In the genomic region with DNA sequence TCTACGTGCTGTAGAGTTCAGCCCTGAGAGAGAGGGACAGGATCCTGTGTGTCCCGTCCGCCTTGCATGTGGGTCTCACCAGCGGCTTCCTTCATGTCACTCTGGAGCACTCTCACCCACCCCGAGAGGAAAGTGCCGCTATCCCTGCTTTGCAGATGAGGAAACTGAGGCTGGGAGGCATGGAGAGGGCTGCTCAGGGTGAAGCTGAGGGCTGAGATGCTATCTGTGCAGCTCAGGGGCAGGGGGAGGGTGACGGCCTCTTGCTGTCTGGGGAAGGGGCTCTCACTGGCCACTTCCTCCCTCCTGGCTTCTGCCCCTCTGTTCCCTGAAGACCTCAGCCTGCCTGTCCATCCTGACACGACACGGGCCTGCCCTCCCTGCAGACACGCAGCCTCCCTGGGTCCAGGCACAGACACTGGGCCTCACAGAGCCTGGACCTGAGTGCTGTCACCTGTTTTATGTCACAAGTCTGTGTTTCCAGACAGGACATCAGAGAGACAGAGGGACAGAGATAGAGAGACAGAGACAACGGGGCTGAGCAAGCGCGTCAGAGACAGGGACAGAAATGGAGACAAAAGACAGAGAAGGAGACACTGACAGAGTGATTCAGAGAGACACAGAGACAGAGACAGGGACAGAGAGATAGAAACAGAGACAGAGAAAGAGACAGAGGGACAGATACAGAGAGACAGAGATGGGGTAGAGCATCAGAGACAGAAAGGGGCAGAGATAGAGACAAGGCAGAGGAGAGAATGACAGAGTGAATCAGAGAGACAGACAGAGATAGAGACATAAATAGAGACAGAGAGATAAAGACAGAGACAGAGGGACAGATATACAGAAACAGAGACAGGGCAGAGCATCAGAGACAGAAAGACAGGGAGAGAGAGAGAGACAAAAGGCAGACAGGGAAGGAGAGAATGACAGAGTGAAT, we compare ENCODE assay signal across 27 cellular contexts. TPM values are rescaled to one million over a fixed set of nuclear protein-coding genes. Genes with fewer than 3 reads are reported as not detected.
DNase-seq lines count a peak whose midpoint lies in the region; ATAC-seq, FAIRE-seq and TF ChIP-seq lines count a peak whose summit lies in the region.
"Had no signal": no experiment of that assay in that cellular context is flagged by ENCODE, and none has a peak within 500 bp of the region (broad histone marks: within the 10 kb centered on the region; RNA-seq: fewer than 3 reads in every experiment).

No MANE protein-coding gene starts in this region.

- CTCF ChIA-PET in SK-N-SH (lab: Yijun Ruan, JAX), result interaction anchor here (1.0 to 1.1 kb wide), 4 partner anchors 11 to 131 kb away, joined by 3 to 6 read pairs (median 4); no protein-coding TSS in a partner anchor

- H3K4me1 ChIP-seq in SK-N-SH (ENCODE audit: control insufficient read depth in 1 of 2, insufficient read depth in 2 of 2, low read depth in 1 of 2, low read length in 1 of 2) (peaks cover 0 to 28% of the 10 kb centered on the region in 2 experiments; a peak in 2 of 4 replicates), left lung (no peaks in the 10 kb centered on the region), small intestine (ENCODE audit: control insufficient read depth in 2 of 2, insufficient read depth in 1 of 2, low read depth in 1 of 2, low read length in 1 of 2) (no peaks in the 10 kb centered on the region)

- peaks cover 3% of the 10 kb centered on the region for H3F3A ChIP-seq in SK-N-SH (replicated peaks; ENCODE audit: insufficient read depth)

- no peak overlapping the region for H2AFZ ChIP-seq in SK-N-SH (ENCODE audit: low read depth)

- DNase-seq in SK-N-SH, result peak; percentile 64
- peak; percentile 80 for DNase-seq in SK-N-DZ (ENCODE audit: low spot score)
- DNase-seq in left lung, result peak in 1 of 2 donors; percentile 46
- no peak for DNase-seq in small intestine
- DNase-seq in GM19239 (ENCODE audit: insufficient read length, low spot score), result no peak
- no peak for DNase-seq in stimulated activated CD4-positive, alpha-beta T cell treated with anti-CD3 and anti-CD28 coated beads, Interleukin-2, amount 100 ng/mL, for 48 hours
- DNase-seq in cardiac septum (ENCODE audit: low spot score), result no peak
- DNase-seq: 8988T; activated CD4-positive, alpha-beta T cell treated with anti-CD3 and anti-CD28 coated beads, Interleukin-2, amount 10 ng/mL, durations not matched to agents 24 days and 14 days; aorta; CD4-positive, CD25-positive, alpha-beta regulatory T cell; central memory CD4-positive, alpha-beta T cell; dermis blood vessel endothelial cell; esophagus squamous epithelium; foreskin melanocyte; heart right ventricle; kidney glomerular epithelial cell; NCI-H1092; NCI-H524 treated with DMSO at 0.1 percent for 48 hours; NK-92 treated with Interleukin-12 subunit alpha and Interleukin-12 subunit beta, amount 100 ng/mL, for 24 hours; occipital lobe; PC-3; T1000 had no signal

- H3K27ac ChIP-seq in SK-N-SH (ENCODE audit: low read depth in 2 of 2, low read length in 1 of 2), result peak overlapping the region in 1 of 2 experiments; percentile 23; a peak in 1 of 4 replicates
- H3K27ac ChIP-seq in left lung, result peak overlapping the region in 1 of 2 donors; percentile 59
- H3K27ac ChIP-seq in small intestine (ENCODE audit: low read depth in 1 of 2, low read length in 1 of 2), result peak overlapping the region; percentile 25 to 47
- H3K27ac ChIP-seq: esophagus squamous epithelium, heart right ventricle had no signal

- H3K4me3 ChIP-seq in SK-N-SH (ENCODE audit: low read depth in 2 of 2, low read length in 1 of 2), result no peak overlapping the region
- no peak overlapping the region for H3K4me3 ChIP-seq in left lung
- H3K4me3 ChIP-seq in small intestine (ENCODE audit: low read depth in 1 of 2, low read length in 2 of 2), result no peak overlapping the region
- H3K4me3 ChIP-seq: esophagus squamous epithelium, heart right ventricle had no signal

- TF ChIP-seq RAD21 in SK-N-SH (IDR thresholded peaks at IDR 0.05; ENCODE audit: low read length), result no peak

- 0 out of 4 replicates have a peak, but pooled peaks of 1 of the 2 experiments have one; percentile 28 for TF ChIP-seq EP300 in SK-N-SH (IDR thresholded peaks at IDR 0.05; ENCODE audit: borderline replicate concordance in 1 of 2, low read depth in 1 of 2, low read length in 1 of 2)

- no peak for ATAC-seq in SK-N-SH treated with all-trans-retinoic acid at 6 μM for 48 hours
- ATAC-seq in left lung, result peak; percentile 2
- ATAC-seq: heart right ventricle, Right ventricle myocardium inferior had no signal

- no peaks in the 10 kb centered on the region for H4K20me1 ChIP-seq in SK-N-SH (ENCODE audit: insufficient read depth)

- TF ChIP-seq CTCF in SK-N-SH (IDR thresholded peaks at IDR 0.05), result no peak
- TF ChIP-seq CTCF in left lung (IDR thresholded peaks at IDR 0.05), result no peak

- 78% methylated on average over 13 of the region's 13 CpGs for WGBS in SK-N-SH (ENCODE audit: low lambda C conversion rate)
- 80 to 83% (median 80%) methylated on average over 13 of the region's 13 CpGs for WGBS in small intestine, 3 donors

- H3K27me3 ChIP-seq in SK-N-SH (ENCODE audit: insufficient read depth) (no peaks in the 10 kb centered on the region), left lung (no peaks in the 10 kb centered on the region), small intestine (ENCODE audit: control insufficient read depth in 2 of 2, insufficient read depth in 2 of 2, low read length in 2 of 2) (no peaks in the 10 kb centered on the region)

- intact Hi-C loops in left lung (cut with DNase I), result no loop called here
- intact Hi-C loops in cardiac septum (cut with DNase I), result no loop called here

- H3K36me3 ChIP-seq in SK-N-SH (replicated peaks in 1 of 2; ENCODE audit: control insufficient read depth in 1 of 2, insufficient read depth in 2 of 2, low read length in 1 of 2) (no peaks in the 10 kb centered on the region), left lung (no peaks in the 10 kb centered on the region), small intestine (ENCODE audit: control insufficient read depth in 2 of 2, insufficient read depth in 2 of 2, low read length in 2 of 2) (no peaks in the 10 kb centered on the region)
- H3K36me3 ChIP-seq: heart right ventricle had no signal

- no peak overlapping the region for H3K4me2 ChIP-seq in SK-N-SH

- H3K9ac ChIP-seq in SK-N-SH, result no peak overlapping the region

- POLR2A ChIA-PET in SK-N-SH (lab: Yijun Ruan, JAX), result interaction anchor here (0.6 kb wide), 1 partner anchor 22 kb away, joined by 3 read pairs; no protein-coding TSS in a partner anchor

- no peaks in the 10 kb centered on the region for H3K79me2 ChIP-seq in SK-N-SH (ENCODE audit: insufficient read depth)

- no peak for FAIRE-seq in small intestine (lab: Jason Lieb, UNC)
- no peak for FAIRE-seq in GM19239 (lab: Jason Lieb, UNC)
- FAIRE-seq: D721Med, endometrium had no signal

- H3K9me3 ChIP-seq in SK-N-SH (no peaks in the 10 kb centered on the region), left lung (no peaks in the 10 kb centered on the region), small intestine (ENCODE audit: control insufficient read depth, low read depth) (no peaks in the 10 kb centered on the region)
- H3K9me3 ChIP-seq: esophagus squamous epithelium, heart right ventricle had no signal

- H3K9me2 ChIP-seq in SK-N-SH, result no peaks in the 10 kb centered on the region

TF ChIP-seq in SK-N-SH, 30 proteins besides CTCF, POLR2A, EP300 and RAD21 (continues in another document):
- TF ChIP-seq RFX5 (IDR thresholded peaks at IDR 0.05; ENCODE audit: low read length) (no peak), PBX3 (IDR thresholded peaks at IDR 0.05) (no peak), SIN3A (IDR thresholded peaks at IDR 0.05; ENCODE audit: borderline replicate concordance, low read depth, low read length) (no peak), FOXJ3 (CRISPR knock-in tag; IDR thresholded peaks at IDR 0.05) (peak; percentile 68), NRF1 (IDR thresholded peaks at IDR 0.05; ENCODE audit: low read depth, low read length) (no peak), TEAD4 (IDR thresholded peaks at IDR 0.05; ENCODE audit: borderline replicate concordance, insufficient read depth) (no peak)

TF ChIP-seq in SK-N-SH treated with all-trans-retinoic acid at 6 μM for 48 hours, 23 proteins besides CTCF, POLR2A, EP300 and RAD21:
- no peak for TF ChIP-seq PPARA (CRISPR knock-in tag; IDR thresholded peaks at IDR 0.05; ENCODE audit: borderline replicate concordance)
- TF ChIP-seq, protein P1, sequence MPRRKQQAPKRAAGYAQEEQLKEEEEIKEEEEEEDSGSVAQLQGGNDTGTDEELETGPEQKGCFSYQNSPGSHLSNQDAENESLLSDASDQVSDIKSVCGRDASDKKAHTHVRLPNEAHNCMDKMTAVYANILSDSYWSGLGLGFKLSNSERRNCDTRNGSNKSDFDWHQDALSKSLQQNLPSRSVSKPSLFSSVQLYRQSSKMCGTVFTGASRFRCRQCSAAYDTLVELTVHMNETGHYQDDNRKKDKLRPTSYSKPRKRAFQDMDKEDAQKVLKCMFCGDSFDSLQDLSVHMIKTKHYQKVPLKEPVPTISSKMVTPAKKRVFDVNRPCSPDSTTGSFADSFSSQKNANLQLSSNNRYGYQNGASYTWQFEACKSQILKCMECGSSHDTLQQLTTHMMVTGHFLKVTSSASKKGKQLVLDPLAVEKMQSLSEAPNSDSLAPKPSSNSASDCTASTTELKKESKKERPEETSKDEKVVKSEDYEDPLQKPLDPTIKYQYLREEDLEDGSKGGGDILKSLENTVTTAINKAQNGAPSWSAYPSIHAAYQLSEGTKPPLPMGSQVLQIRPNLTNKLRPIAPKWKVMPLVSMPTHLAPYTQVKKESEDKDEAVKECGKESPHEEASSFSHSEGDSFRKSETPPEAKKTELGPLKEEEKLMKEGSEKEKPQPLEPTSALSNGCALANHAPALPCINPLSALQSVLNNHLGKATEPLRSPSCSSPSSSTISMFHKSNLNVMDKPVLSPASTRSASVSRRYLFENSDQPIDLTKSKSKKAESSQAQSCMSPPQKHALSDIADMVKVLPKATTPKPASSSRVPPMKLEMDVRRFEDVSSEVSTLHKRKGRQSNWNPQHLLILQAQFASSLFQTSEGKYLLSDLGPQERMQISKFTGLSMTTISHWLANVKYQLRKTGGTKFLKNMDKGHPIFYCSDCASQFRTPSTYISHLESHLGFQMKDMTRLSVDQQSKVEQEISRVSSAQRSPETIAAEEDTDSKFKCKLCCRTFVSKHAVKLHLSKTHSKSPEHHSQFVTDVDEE (CRISPR knock-in tag; IDR thresholded peaks at IDR 0.05), result no peak
- no peak for TF ChIP-seq TCF4 (CRISPR knock-in tag; IDR thresholded peaks at IDR 0.05; ENCODE audit: borderline replicate concordance)
- TF ChIP-seq ZNF8 (CRISPR knock-in tag; IDR thresholded peaks at IDR 0.05), result no peak
- TF ChIP-seq RARB (CRISPR knock-in tag; IDR thresholded peaks at IDR 0.05), result no peak
- no peak for TF ChIP-seq ZNF565 (CRISPR knock-in tag; conservative IDR thresholded peaks at IDR 0.05; ENCODE audit: low read depth)
- no peak for TF ChIP-seq OSR1 (CRISPR knock-in tag; IDR thresholded peaks at IDR 0.05)
TF ChIP-seq in SK-N-SH treated with all-trans-retinoic acid at 6 μM for 48 hours: peak in this region for 0.

RNA-seq across cellular contexts. Expression of gene MCM5, which starts 53.1 kb away (rescaled TPM):
- 31.6 and 42.9 TPM in 2 replicates for polyA plus RNA-seq in SK-N-SH (2012; rRNA removed)
- polyA plus RNA-seq in SK-N-SH (2012; cell fraction: cytosol; rRNA removed), result 16.5 and 27.2 TPM in 2 replicates
- polyA plus RNA-seq in SK-N-SH (2012; cell fraction: nucleus; rRNA removed), result 39.2 and 51.2 TPM in 2 replicates
- polyA plus RNA-seq in SK-N-DZ (2014; cell fraction: cytosol; rRNA removed), result 121 and 151 TPM in 2 replicates
- polyA plus RNA-seq in SK-N-DZ (2014; cell fraction: nucleus; rRNA removed), result 167 and 220 TPM in 2 replicates
- total RNA-seq in left lung, result 10 to 100 TPM; 34.9 to 62.5 TPM
- 10 to 100 TPM in 1 of 3 donors, 1 to 10 TPM in 2; 5.6 to 31.8 (median 6.5) TPM for polyA plus RNA-seq in small intestine
- total RNA-seq in cardiac septum, result 9.0 TPM

Comparison
In these comparisons a context has a peak if more than half of its experiments do, and no peak if none do; other contexts are left out.
1. DNase-seq: peak in SK-N-SH (single experiment) and SK-N-DZ (single experiment); none in small intestine (single experiment), GM19239 (single experiment), stimulated activated CD4-positive, alpha-beta T cell treated with anti-CD3 and anti-CD28 coated beads, Interleukin-2, amount 100 ng/mL, for 48 hours (0 of 2) and cardiac septum (single experiment).